Comparison of ENCODE assay signal across 8 cellular contexts in genomic region chr5:150645070-150645700, GRCh38. TPM values are rescaled to one million over a fixed set of nuclear protein-coding genes. Genes with fewer than 3 reads are reported as not detected.
A peak's percentile ranks its signal among the peaks of the same experiment; 100 is the strongest.
DNase-seq lines count a peak whose midpoint lies in the region; ATAC-seq and TF ChIP-seq lines count a peak whose summit lies in the region.

No MANE protein-coding gene starts in this region.

- H3K4me1 ChIP-seq in right atrium auricular region (peaks cover 0 to 99% of the 10 kb centered on the region in 2 donors), skeletal muscle tissue (ENCODE audit: control insufficient read depth in 3 of 3, insufficient read depth in 3 of 3, low read length in 3 of 3) (peaks cover 83 to 93% (median 92%) of the 10 kb centered on the region in 3 donors), colonic mucosa (no peaks in the 10 kb centered on the region)

- no peaks in the 10 kb centered on the region for H3K4me1 Mint-ChIP-seq in activated T-helper 1 cell treated with anti-CD3 and anti-CD28 coated beads, Interleukin-12 subunit alpha, Interleukin-12 subunit beta, Interleukin-2, Interleukin-4 antibody, amounts not matched to agents 30 ng/mL and 10 ng/mL and 1 ng/mL, durations not matched to agents 14 hours and 24 hours and 36 hours (ENCODE audit: low read depth)

- peaks cover 2% of the 10 kb centered on the region for H3K27me3 Mint-ChIP-seq in activated T-helper 1 cell treated with anti-CD3 and anti-CD28 coated beads, Interleukin-12 subunit alpha, Interleukin-12 subunit beta, Interleukin-2, Interleukin-4 antibody, amounts not matched to agents 30 ng/mL and 10 ng/mL and 1 ng/mL, durations not matched to agents 14 hours and 24 hours and 36 hours (ENCODE audit: insufficient read depth)

- DNase-seq in H4 (ENCODE audit: low spot score) (peak; percentile 74), T1000 (lab: John Stamatoyannopoulos, UW) (peak; percentile 79), right atrium auricular region (ENCODE audit: low spot score) (peak; percentile 87), NCI-H526 treated with DMSO at 0.1 percent for 48 hours (lab: John Stamatoyannopoulos, UW) (no peak), colonic mucosa (no peak)
- no peak for DNase-seq in activated T-helper 1 cell treated with anti-CD3 and anti-CD28 coated beads, Interleukin-12 subunit alpha, Interleukin-12 subunit beta, Interleukin-2, Interleukin-4 antibody, amounts not matched to agents 30 ng/mL and 10 ng/mL and 1 ng/mL, durations not matched to agents 14 hours and 24 hours and 36 hours (ENCODE audit: low spot score)

- no peak overlapping the region for H3K4me3 Mint-ChIP-seq in activated T-helper 1 cell treated with anti-CD3 and anti-CD28 coated beads, Interleukin-12 subunit alpha, Interleukin-12 subunit beta, Interleukin-2, Interleukin-4 antibody, amounts not matched to agents 30 ng/mL and 10 ng/mL and 1 ng/mL, durations not matched to agents 14 hours and 24 hours and 36 hours

- ATAC-seq in activated CD4-positive, CD25-positive, alpha-beta regulatory T cell treated with anti-CD3 and anti-CD28 coated beads, Interleukin-2, amount 50 U/mL, for 24 hours = no peak

- H3K27ac Mint-ChIP-seq in activated T-helper 1 cell treated with anti-CD3 and anti-CD28 coated beads, Interleukin-12 subunit alpha, Interleukin-12 subunit beta, Interleukin-2, Interleukin-4 antibody, amounts not matched to agents 30 ng/mL and 10 ng/mL and 1 ng/mL, durations not matched to agents 14 hours and 24 hours and 36 hours = no peak overlapping the region

- H3K9me3 ChIP-seq in right atrium auricular region (no peaks in the 10 kb centered on the region), skeletal muscle tissue (ENCODE audit: control insufficient read depth in 3 of 3, low read length in 3 of 3) (no peaks in the 10 kb centered on the region), colonic mucosa (no peaks in the 10 kb centered on the region)

- peak overlapping the region; percentile 96 for H3K27ac ChIP-seq in right atrium auricular region
- peak overlapping the region; percentile 92 for H3K27ac ChIP-seq in skeletal muscle tissue (ENCODE audit: low read depth, low read length)
- no peak overlapping the region for H3K27ac ChIP-seq in colonic mucosa

- no peaks in the 10 kb centered on the region for H3K9me3 Mint-ChIP-seq in activated T-helper 1 cell treated with anti-CD3 and anti-CD28 coated beads, Interleukin-12 subunit alpha, Interleukin-12 subunit beta, Interleukin-2, Interleukin-4 antibody, amounts not matched to agents 30 ng/mL and 10 ng/mL and 1 ng/mL, durations not matched to agents 14 hours and 24 hours and 36 hours

- peak overlapping the region; percentile 15 to 79 (median 74) for H3K9ac ChIP-seq in skeletal muscle tissue (ENCODE audit: low read depth in 1 of 3, low read length in 3 of 3)
- H3K9ac ChIP-seq in colonic mucosa (ENCODE audit: low read depth in 2 of 2, low read length in 2 of 2) = no peak overlapping the region

- H3K36me3 Mint-ChIP-seq in activated T-helper 1 cell treated with anti-CD3 and anti-CD28 coated beads, Interleukin-12 subunit alpha, Interleukin-12 subunit beta, Interleukin-2, Interleukin-4 antibody, amounts not matched to agents 30 ng/mL and 10 ng/mL and 1 ng/mL, durations not matched to agents 14 hours and 24 hours and 36 hours (ENCODE audit: low read depth) = no peaks in the 10 kb centered on the region

- H3K27me3 ChIP-seq in right atrium auricular region (no peaks in the 10 kb centered on the region), skeletal muscle tissue (ENCODE audit: control insufficient read depth in 3 of 3, insufficient read depth in 3 of 3, low read length in 3 of 3) (no peaks in the 10 kb centered on the region), colonic mucosa (no peaks in the 10 kb centered on the region)

- H3K36me3 ChIP-seq in right atrium auricular region (peaks cover 22% of the 10 kb centered on the region), skeletal muscle tissue (ENCODE audit: control insufficient read depth in 3 of 3, insufficient read depth in 3 of 3, low read length in 3 of 3) (peaks cover 17 to 21% (median 20%) of the 10 kb centered on the region in 3 donors), colonic mucosa (no peaks in the 10 kb centered on the region)

- TF ChIP-seq CTCF in right atrium auricular region (IDR thresholded peaks at IDR 0.05) (no peak), colonic mucosa (IDR thresholded peaks at IDR 0.05) (no peak)

- H3K4me3 ChIP-seq in right atrium auricular region (no peak overlapping the region), skeletal muscle tissue (ENCODE audit: low read length in 3 of 3) (peak overlapping the region in 2 of 3 donors; percentile 6 to 34), colonic mucosa (no peak overlapping the region)

- intact Hi-C loops in activated T-helper 1 cell treated with anti-CD3 and anti-CD28 coated beads, Interleukin-12 subunit alpha, Interleukin-12 subunit beta, Interleukin-2, Interleukin-4 antibody, amounts not matched to agents 30 ng/mL and 10 ng/mL and 1 ng/mL, durations not matched to agents 14 hours and 24 hours and 36 hours (cut with micrococcal nuclease) = no loop called here
- intact Hi-C loops in colonic mucosa (cut with DNase I) = no loop called here

RNA-seq across cellular contexts. Expression of gene SYNPO, which starts 4.7 kb away (rescaled TPM):
- total RNA-seq in H4 (2014; rRNA removed; shearing (Covaris generic)) = 4.3 and 7.1 TPM in 2 replicates
- total RNA-seq in right atrium auricular region = 100 to 1,000 TPM; 369 to 413 TPM
- total RNA-seq in skeletal muscle tissue = 6.3 TPM
- not detected in 2 replicates for total RNA-seq in activated T-helper 1 cell treated with anti-CD3 and anti-CD28 coated beads, Interleukin-12 subunit alpha, Interleukin-12 subunit beta, Interleukin-2, Interleukin-4 antibody, amounts not matched to agents 30 ng/mL and 10 ng/mL and 1 ng/mL, durations not matched to agents 14 hours and 24 hours and 36 hours
- 10 to 100 TPM; 32.4 to 62.9 TPM for total RNA-seq in colonic mucosa

RNA-seq across cellular contexts. Expression of gene MYOZ3, which starts 15.9 kb away (rescaled TPM):
- not detected in 2 replicates for total RNA-seq in H4 (2014; rRNA removed; shearing (Covaris generic))
- total RNA-seq in right atrium auricular region = 1 to 10 TPM; 2.0 to 3.5 TPM
- 4.7 TPM for total RNA-seq in skeletal muscle tissue
- total RNA-seq in activated T-helper 1 cell treated with anti-CD3 and anti-CD28 coated beads, Interleukin-12 subunit alpha, Interleukin-12 subunit beta, Interleukin-2, Interleukin-4 antibody, amounts not matched to agents 30 ng/mL and 10 ng/mL and 1 ng/mL, durations not matched to agents 14 hours and 24 hours and 36 hours = 0.49 and 0.51 TPM in 2 replicates
- under 1 TPM; 0.12 to 0.32 TPM for total RNA-seq in colonic mucosa

RNA-seq across cellular contexts. Expression of gene RBM22, which starts 55.7 kb away (rescaled TPM):
- total RNA-seq in H4 (2014; rRNA removed; shearing (Covaris generic)) = 28.0 and 35.8 TPM in 2 replicates
- total RNA-seq in right atrium auricular region = 10 to 100 TPM; 26.0 to 29.5 TPM
- total RNA-seq in skeletal muscle tissue = 18.8 TPM
- total RNA-seq in activated T-helper 1 cell treated with anti-CD3 and anti-CD28 coated beads, Interleukin-12 subunit alpha, Interleukin-12 subunit beta, Interleukin-2, Interleukin-4 antibody, amounts not matched to agents 30 ng/mL and 10 ng/mL and 1 ng/mL, durations not matched to agents 14 hours and 24 hours and 36 hours = 77.5 and 81.9 TPM in 2 replicates
- 10 to 100 TPM; 40.0 to 42.6 TPM for total RNA-seq in colonic mucosa

Comparison
In these comparisons a context has a peak if more than half of its experiments do, and no peak if none do; other contexts are left out.
1. DNase-seq: peak in H4 (single experiment), T1000 (single experiment) and right atrium auricular region (single experiment); none in NCI-H526 treated with DMSO at 0.1 percent for 48 hours (single experiment), activated T-helper 1 cell treated with anti-CD3 and anti-CD28 coated beads, Interleukin-12 subunit alpha, Interleukin-12 subunit beta, Interleukin-2, Interleukin-4 antibody, amounts not matched to agents 30 ng/mL and 10 ng/mL and 1 ng/mL, durations not matched to agents 14 hours and 24 hours and 36 hours (single experiment) and colonic mucosa (single experiment).
2. H3K4me3 ChIP-seq: peak in skeletal muscle tissue (2 of 3); none in right atrium auricular region (0 of 2) and colonic mucosa (single experiment).
3. H3K9ac ChIP-seq: peak in skeletal muscle tissue (3 of 3); none in colonic mucosa (0 of 2).
4. RNA of gene SYNPO, which starts 4.7 kb away (total RNA-seq): 369 to 413 TPM in right atrium auricular region; 32.4 to 62.9 TPM in colonic mucosa, 4.3 to 7.1 TPM in H4, 6.3 TPM in skeletal muscle tissue (single experiment) and not detected in activated T-helper 1 cell treated with anti-CD3 and anti-CD28 coated beads, Interleukin-12 subunit alpha, Interleukin-12 subunit beta, Interleukin-2, Interleukin-4 antibody, amounts not matched to agents 30 ng/mL and 10 ng/mL and 1 ng/mL, durations not matched to agents 14 hours and 24 hours and 36 hours; every median in the first group is over 4 times any median in the second.